In genomic region chr13:51525567-51526165, GRCh38 we compare ENCODE assay signal across 25 cellular contexts. TPM values are rescaled to one million over a fixed set of nuclear protein-coding genes. Genes with fewer than 3 reads are reported as not detected.
A peak's percentile ranks its signal among the peaks of the same experiment; 100 is the strongest.
DNase-seq lines count a peak whose midpoint lies in the region; ATAC-seq, FAIRE-seq and TF ChIP-seq lines count a peak whose summit lies in the region.
"Had no signal": no experiment of that assay in that cellular context is flagged by ENCODE, and none has a peak within 500 bp of the region (broad histone marks: within the 10 kb centered on the region; RNA-seq: fewer than 3 reads in every experiment).

No MANE protein-coding gene starts in this region.

- in situ Hi-C loops in K562 (cut with MboI), result no loop called here

- no peaks in the 10 kb centered on the region for H3K9me1 ChIP-seq in K562 (ENCODE audit: control insufficient read depth, insufficient read depth, low read length)
- H3K9me1 ChIP-seq in keratinocyte (ENCODE audit: control insufficient read depth, extremely low read depth, insufficient read depth, low read length), result no peaks in the 10 kb centered on the region

- H3K36me3 ChIP-seq in A673 (ENCODE audit: insufficient read depth, low read length, poor library complexity, severe bottlenecking) (no peaks in the 10 kb centered on the region), K562 (ENCODE audit: control insufficient read depth, insufficient read depth, low read length) (no peaks in the 10 kb centered on the region), keratinocyte (ENCODE audit: control insufficient read depth in 2 of 2, extremely low read depth in 1 of 2, insufficient read depth in 2 of 2, low read length in 2 of 2) (no peaks in the 10 kb centered on the region), WERI-Rb-1 (no peaks in the 10 kb centered on the region), psoas muscle (ENCODE audit: insufficient read depth in 1 of 2, low read depth in 1 of 2) (no peaks in the 10 kb centered on the region)
- H3K36me3 ChIP-seq: gastrocnemius medialis, HAP-1 had no signal

- no peak overlapping the region for H2AFZ ChIP-seq in K562 (ENCODE audit: low read depth, low read length)
- H2AFZ ChIP-seq in keratinocyte (ENCODE audit: control insufficient read depth, low read length), result peak overlapping the region; percentile 65

- no peak overlapping the region for H3K4me3 ChIP-seq in A673 (ENCODE audit: low read depth, low read length, poor library complexity, severe bottlenecking)
- H3K4me3 ChIP-seq in K562, result no peak overlapping the region
- H3K4me3 ChIP-seq in keratinocyte (ENCODE audit: control insufficient read depth in 2 of 3, extremely low read depth in 1 of 3, insufficient read depth in 2 of 3, low read depth in 1 of 3, low read length in 3 of 3), result no peak overlapping the region
- H3K4me3 ChIP-seq in WERI-Rb-1 (ENCODE audit: low read depth, low read length), result no peak overlapping the region
- H3K4me3 ChIP-seq in psoas muscle, result no peak overlapping the region
- H3K4me3 ChIP-seq: gastrocnemius medialis, HAP-1, skin epidermis had no signal

- ATAC-seq in K562 (no peak), GM18873 (IDR thresholded peaks at IDR 0.05; ENCODE audit: low FRiP score, unreplicated experiment) (no peak), psoas muscle (no peak)
- ATAC-seq: activated CD8-positive, alpha-beta memory T cell treated with anti-CD3 and anti-CD28 coated beads, Interleukin-2, amount 10 ng/mL, durations not matched to agents 7 days and 5 days; gastrocnemius medialis; left ventricle myocardium superior had no signal

- H3K4me2 ChIP-seq in K562 (ENCODE audit: insufficient read depth, low read length) (no peak overlapping the region), keratinocyte (ENCODE audit: control insufficient read depth, extremely low read depth, insufficient read depth, low read depth, low read length) (peak overlapping the region; percentile 50)

- H4K20me1 ChIP-seq in K562 (replicated peaks; ENCODE audit: control insufficient read depth, insufficient read depth, low read length), result no peaks in the 10 kb centered on the region
- H4K20me1 ChIP-seq in keratinocyte (ENCODE audit: control insufficient read depth, extremely low read depth, insufficient read depth, low read length), result no peaks in the 10 kb centered on the region

- intact Hi-C loops in A673 (cut with micrococcal nuclease; ENCODE audit: unreplicated experiment), result no loop called here
- intact Hi-C loops in K562 (cut with micrococcal nuclease), result no loop called here
- intact Hi-C loops in psoas muscle (cut with DNase I), result no loop called here

- dilution Hi-C loops in keratinocyte (cut with MboI; ENCODE audit: extremely low pct_ligation_motif_present, low sequenced_read_pairs), result no loop called here

- DNase-seq in A673 (ENCODE audit: low spot score) (peak; percentile 58), HT1080 (ENCODE audit: low read depth) (peak; percentile 71), K562 (ENCODE audit: extremely low read depth in 1 of 4, low spot score in 3 of 4) (no peak), keratinocyte (ENCODE audit: low read depth, low spot score) (no peak), amygdala (lab: John Stamatoyannopoulos, UW) (no peak), WERI-Rb-1 (no peak), psoas muscle (no peak)
- DNase-seq: activated CD8-positive, alpha-beta memory T cell treated with anti-CD3 and anti-CD28 coated beads, Interleukin-2, amount 10 ng/mL, durations not matched to agents 7 days and 5 days; activated gamma-delta T cell; aorta; CD8-positive, alpha-beta memory T cell; DMS79; gastrocnemius medialis; KG1; left ventricle myocardium superior; NCI-H1092; NCI-H2107; NCI-H526 treated with DMSO at 0.1 percent for 48 hours; OCI-M1; stimulated activated CD4-positive, alpha-beta T cell treated with anti-CD3 and anti-CD28 coated beads, Interleukin-4, amount 100 ng/mL, for 1 hour had no signal

- BruUV-seq in A673 (replicated peaks; lab: Mats Ljungman, UMichigan), result no TSS peak
- BruUV-seq in K562 (replicated peaks; lab: Mats Ljungman, UMichigan), result no TSS peak

- POLR2A ChIA-PET in A673 (lab: Charles Lee; ENCODE audit: low non-redundant PET) (no interaction called here), K562 (lab: Yijun Ruan, JAX) (interaction anchor here (2.0 kb wide), 1 partner anchor 73 kb away, joined by 6 read pairs; the partner anchor contains the start of gene INTS6)

- no peak for TF ChIP-seq POLR2A in K562 (conservative IDR thresholded peaks at IDR 0.05)

- H3K27me3 ChIP-seq in A673 (replicated peaks; ENCODE audit: insufficient read depth, low read depth, low read length, poor library complexity) (no peaks in the 10 kb centered on the region), K562 (ENCODE audit: control insufficient read depth in 2 of 2, insufficient read depth in 2 of 2, low read length in 2 of 2) (no peaks in the 10 kb centered on the region), keratinocyte (ENCODE audit: control insufficient read depth, extremely low read depth, insufficient read depth, low read length) (no peaks in the 10 kb centered on the region), WERI-Rb-1 (ENCODE audit: insufficient read depth, low read depth, severe bottlenecking) (no peaks in the 10 kb centered on the region), psoas muscle (ENCODE audit: insufficient read depth in 3 of 3, low read length in 2 of 3) (no peaks in the 10 kb centered on the region)
- H3K27me3 ChIP-seq: gastrocnemius medialis had no signal

- TF ChIP-seq RAD21 in K562 (CRISPR knock-in tag; conservative IDR thresholded peaks at IDR 0.05 in 1 of 2, IDR thresholded peaks at IDR 0.05 in 1 of 2), result no peak

- 6% methylated on average over 4 of the region's 5 CpGs for WGBS in K562 (ENCODE audit: insufficient coverage, low coverage, missing lambda C conversion rate)
- 76 to 83% (median 78%) methylated on average over 5 of the region's 5 CpGs for WGBS in psoas muscle, 3 donors

- no peaks in the 10 kb centered on the region for H3K79me2 ChIP-seq in K562 (ENCODE audit: control insufficient read depth, insufficient read depth, low read length)
- no peaks in the 10 kb centered on the region for H3K79me2 ChIP-seq in keratinocyte (ENCODE audit: control insufficient read depth, insufficient read depth, low read length)

- TF ChIP-seq EP300 in K562 (IDR thresholded peaks at IDR 0.05; ENCODE audit: low read length), result no peak

- no peaks in the 10 kb centered on the region for H3K9me3 ChIP-seq in A673 (ENCODE audit: low read depth, low read length, poor library complexity, severe bottlenecking)
- H3K9me3 ChIP-seq in K562 (replicated peaks; ENCODE audit: control insufficient read depth, insufficient read depth, low read depth, low read length), result no peaks in the 10 kb centered on the region
- H3K9me3 ChIP-seq in keratinocyte (ENCODE audit: control insufficient read depth, low read depth, low read length), result no peaks in the 10 kb centered on the region
- no peaks in the 10 kb centered on the region for H3K9me3 ChIP-seq in WERI-Rb-1 (ENCODE audit: severe bottlenecking)
- no peaks in the 10 kb centered on the region for H3K9me3 ChIP-seq in psoas muscle
- H3K9me3 ChIP-seq: gastrocnemius medialis, HAP-1 had no signal

- CTCF ChIA-PET in A673 (lab: Charles Lee) (no interaction called here), K562 (lab: Yijun Ruan, JAX; ENCODE audit: low intra/inter-chr PET ratio) (no interaction called here)

- H3K27ac ChIP-seq in A673 (ENCODE audit: low read depth, low read length, poor library complexity, severe bottlenecking) (peak overlapping the region; percentile 8), K562 (ENCODE audit: extremely low read depth, low read depth, low read length) (no peak overlapping the region), keratinocyte (ENCODE audit: control insufficient read depth, insufficient read depth, low read length) (peak overlapping the region; percentile 42), WERI-Rb-1 (no peak overlapping the region), psoas muscle (no peak overlapping the region)
- H3K27ac ChIP-seq: gastrocnemius medialis, HL-60, skin epidermis had no signal

- TF ChIP-seq CTCF in A673 (conservative IDR thresholded peaks at IDR 0.05; ENCODE audit: low read depth, low read length) (no peak), K562 (IDR thresholded peaks at IDR 0.05 in 2 of 3, conservative IDR thresholded peaks at IDR 0.05 in 1 of 3; ENCODE audit: insufficient read depth in 2 of 3, low read depth in 1 of 3, low read length in 3 of 3) (no peak), keratinocyte (optimal IDR thresholded peaks at IDR 0.05 in 1 of 3, IDR thresholded peaks at IDR 0.05 in 1 of 3, conservative IDR thresholded peaks at IDR 0.05 in 1 of 3; ENCODE audit: extremely low read depth in 1 of 3, insufficient read depth in 2 of 3, low read length in 3 of 3) (no peak), WERI-Rb-1 (IDR thresholded peaks at IDR 0.05; ENCODE audit: low read depth, low read length) (no peak), psoas muscle (IDR thresholded peaks at IDR 0.05) (no peak)

- FAIRE-seq in K562 (lab: Jason Lieb, UNC) (no peak), keratinocyte (lab: Jason Lieb, UNC) (peak; percentile 58)
- FAIRE-seq: urothelium cell line had no signal

- H3K9ac ChIP-seq in K562 (ENCODE audit: insufficient read depth in 1 of 2, low read depth in 2 of 2, low read length in 2 of 2), result no peak overlapping the region
- H3K9ac ChIP-seq in keratinocyte (ENCODE audit: control insufficient read depth, extremely low read depth, insufficient read depth, low read length), result no peak overlapping the region

- H3K4me1 ChIP-seq in A673 (ENCODE audit: insufficient read depth, low read length, poor library complexity, severe bottlenecking) (peaks cover 31% of the 10 kb centered on the region), K562 (replicated peaks in 1 of 2; ENCODE audit: control insufficient read depth in 2 of 2, insufficient read depth in 2 of 2, low read length in 2 of 2) (peaks cover 0 to 19% of the 10 kb centered on the region in 2 experiments; a peak in 4 of 5 replicates), keratinocyte (ENCODE audit: control insufficient read depth, extremely low read depth, insufficient read depth, low read length) (peaks cover 29% of the 10 kb centered on the region), psoas muscle (no peaks in the 10 kb centered on the region)
- H3K4me1 ChIP-seq: gastrocnemius medialis had no signal

RNA-seq across cellular contexts. Expression of gene WDFY2, which starts 58.6 kb away (rescaled TPM):
- total RNA-seq in A673 (2021) (45.5 and 50.3 TPM in 2 replicates), K562 (2014; rRNA removed) (3.5 and 4.4 TPM in 2 replicates), K562 (2014; rRNA removed; fragmentation: Illumina TruSeq; extraction: Trizol) (4.4 and 5.2 TPM in 2 replicates), K562 (2015; rRNA removed; fragmentation: Illumina TruSeq; extraction: Trizol) (5.1 and 5.7 TPM in 2 replicates), K562 (2021) (6.4 and 7.1 TPM in 2 replicates), psoas muscle (1 to 10 TPM; 1.4 to 2.3 (median 1.9) TPM)
- 7.4 and 9.9 TPM in 2 replicates for total RNA-seq in HT1080 (2014; rRNA removed; shearing (Covaris generic))
- polyA plus RNA-seq in HT1080 (2015; cell fraction: cytosol; rRNA removed), result 10.4 and 13.0 TPM in 2 replicates
- 52.8 and 66.4 TPM in 2 replicates for polyA plus RNA-seq in HT1080 (2015; cell fraction: nucleus; rRNA removed)
- 13.0 and 31.2 TPM in 2 replicates for total RNA-seq in K562 (2011; cell fraction: chromatin; rRNA removed; ENCODE audit: low replicate concordance)
- 9.2 and 10.9 TPM in 2 replicates for total RNA-seq in K562 (2011; cell fraction: nucleolus; rRNA removed)
- total RNA-seq in K562 (2011; cell fraction: nucleoplasm; rRNA removed), result 20.1 and 30.6 TPM in 2 replicates
- polyA plus RNA-seq in K562 (2011; rRNA removed) (4.7 and 4.9 TPM in 2 replicates), K562 (2014; fragmentation: Illumina TruSeq; extraction: Trizol) (3.5 and 4.6 TPM in 2 replicates), K562 (2014; fragmentation: Nextera tagmentation; extraction: Ambion mirVana) (1 to 10 TPM in 1 of 2 experiments, under 1 TPM in 1; 0.66 to 1.1 TPM), K562 (2014; rRNA removed) (3.7 and 4.4 TPM in 2 replicates), keratinocyte (12.7 to 18.6 TPM (median 17.0 TPM) in 3 replicates), psoas muscle (1 to 10 TPM in 2 of 3 donors, under 1 TPM in 1; 0.66 to 5.3 (median 1.5) TPM)
- polyA plus RNA-seq in K562 (2011; cell fraction: cytosol; rRNA removed), result 1.6 and 3.0 TPM in 2 replicates
- polyA plus RNA-seq in K562 (2011; cell fraction: nucleus; rRNA removed), result 12.4 and 14.2 TPM in 2 replicates
- polyA plus RNA-seq in K562 (2012), result 4.0 and 10.5 TPM in 2 replicates
- polyA minus RNA-seq in K562 (2011; rRNA and poly(A)+ RNA removed), result 9.8 and 11.9 TPM in 2 replicates
- 1.9 and 2.0 TPM in 2 replicates for polyA minus RNA-seq in K562 (2011; cell fraction: cytosol; rRNA and poly(A)+ RNA removed)
- polyA minus RNA-seq in K562 (2011; cell fraction: nucleus; rRNA and poly(A)+ RNA removed), result 14.3 and 18.1 TPM in 2 replicates
- polyA plus RNA-seq in keratinocyte (2011; ENCODE audit: low read depth), result 17.6 TPM
- 8.4 and 9.9 TPM in 2 replicates for polyA plus RNA-seq in keratinocyte (2011; cell fraction: cytosol; rRNA removed)
- polyA plus RNA-seq in keratinocyte (2011; cell fraction: nucleus; rRNA removed), result 39.7 and 42.2 TPM in 2 replicates
- 13.8 and 14.0 TPM in 2 replicates for polyA plus RNA-seq in keratinocyte (2012; ENCODE audit: low replicate concordance)
- polyA minus RNA-seq in keratinocyte, result 24.8 to 50.3 TPM (median 36.8 TPM) in 3 replicates
- polyA minus RNA-seq in keratinocyte (2011; cell fraction: cytosol; rRNA and poly(A)+ RNA removed), result 14.0 TPM
- polyA minus RNA-seq in keratinocyte (2011; cell fraction: nucleus; rRNA and poly(A)+ RNA removed), result 40.6 and 81.8 TPM in 2 replicates

Comparison
In these comparisons a context has a peak if more than half of its experiments do, and no peak if none do; other contexts are left out.
1. DNase-seq: peak in A673 (single experiment) and HT1080 (single experiment); none in K562 (0 of 4), keratinocyte (single experiment), amygdala (0 of 56), WERI-Rb-1 (single experiment) and psoas muscle (0 of 2).
2. H3K27ac ChIP-seq: peak in A673 (single experiment) and keratinocyte (single experiment); none in K562 (single experiment), WERI-Rb-1 (single experiment) and psoas muscle (single experiment).